ENCODE assay signal across 1 cellular context in the genomic region with DNA sequence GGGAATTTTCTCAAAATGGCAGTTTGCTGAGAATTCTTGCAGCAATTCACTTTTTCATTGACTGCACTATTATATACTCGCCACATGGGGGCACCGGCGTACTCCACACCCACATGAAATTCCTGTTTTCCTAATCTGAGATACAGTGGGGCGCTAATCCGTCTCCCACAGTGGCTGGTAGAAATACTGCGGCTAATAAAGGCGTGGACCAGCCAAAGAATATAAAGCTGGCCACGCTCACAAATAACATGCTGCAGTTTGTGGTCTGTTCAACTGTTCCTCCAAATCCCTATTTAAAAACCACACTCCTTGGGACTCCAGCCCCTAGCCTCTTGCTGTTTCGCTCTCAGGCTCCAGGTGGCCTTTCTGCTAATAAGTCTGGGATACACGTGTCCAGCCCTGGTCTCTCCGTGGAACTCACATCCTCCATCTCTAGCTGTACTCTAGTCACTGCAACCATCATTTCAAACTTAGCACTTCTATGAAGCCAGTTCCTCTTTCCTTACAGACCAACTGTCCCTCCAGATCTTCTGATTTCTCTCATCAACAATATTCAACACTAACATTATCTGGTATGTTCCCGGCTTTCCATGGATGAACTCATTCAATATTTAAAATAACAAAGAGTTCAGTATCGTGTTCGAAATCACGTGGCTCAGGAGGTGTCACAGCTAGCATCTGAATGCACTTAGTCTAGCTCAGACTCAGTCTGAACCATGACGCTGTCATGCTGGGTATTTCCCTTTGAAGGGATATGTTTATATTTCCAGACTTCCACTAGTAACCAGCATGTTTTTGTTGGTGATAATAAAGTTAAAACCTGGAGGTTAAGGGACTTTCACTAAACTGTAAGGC.
TF ChIP-seq lines count a peak whose summit lies in the region.

No MANE protein-coding gene starts in this region.

TF ChIP-seq in K562, 482 proteins besides CTCF, POLR2A, EP300 and RAD21 (continued from another document and continues in another):
- no peak for TF ChIP-seq KLF10 (CRISPR knock-in tag; IDR thresholded peaks at IDR 0.05)
- no peak for TF ChIP-seq RBBP5 (IDR thresholded peaks at IDR 0.05; ENCODE audit: borderline replicate concordance, insufficient read depth, low read length, poor library complexity, severe bottlenecking)
- TF ChIP-seq RFX1 (IDR thresholded peaks at IDR 0.05), result no peak
- TF ChIP-seq TEAD4 (IDR thresholded peaks at IDR 0.05; ENCODE audit: low read length), result peak; percentile 66
- TF ChIP-seq TEAD4 (CRISPR knock-in tag; IDR thresholded peaks at IDR 0.05; ENCODE audit: borderline replicate concordance), result no peak
- no peak for TF ChIP-seq NR2F6 (CRISPR knock-in tag; IDR thresholded peaks at IDR 0.05)
- no peak for TF ChIP-seq ZBTB1 (CRISPR knock-in tag; IDR thresholded peaks at IDR 0.05; ENCODE audit: borderline replicate concordance, low read depth)
- TF ChIP-seq RBFOX2 (IDR thresholded peaks at IDR 0.05; ENCODE audit: low read depth, low read length), result no peak
- no peak for TF ChIP-seq SREBF2 (CRISPR knock-in tag; IDR thresholded peaks at IDR 0.05)
- TF ChIP-seq OTX1 (CRISPR knock-in tag; IDR thresholded peaks at IDR 0.05), result no peak
- TF ChIP-seq, protein P1, sequence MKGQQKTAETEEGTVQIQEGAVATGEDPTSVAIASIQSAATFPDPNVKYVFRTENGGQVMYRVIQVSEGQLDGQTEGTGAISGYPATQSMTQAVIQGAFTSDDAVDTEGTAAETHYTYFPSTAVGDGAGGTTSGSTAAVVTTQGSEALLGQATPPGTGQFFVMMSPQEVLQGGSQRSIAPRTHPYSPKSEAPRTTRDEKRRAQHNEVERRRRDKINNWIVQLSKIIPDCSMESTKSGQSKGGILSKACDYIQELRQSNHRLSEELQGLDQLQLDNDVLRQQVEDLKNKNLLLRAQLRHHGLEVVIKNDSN (CRISPR knock-in tag; IDR thresholded peaks at IDR 0.05), result no peak
- no peak for TF ChIP-seq HDAC6 (IDR thresholded peaks at IDR 0.05; ENCODE audit: low read depth, low read length)
- TF ChIP-seq, protein P2, sequence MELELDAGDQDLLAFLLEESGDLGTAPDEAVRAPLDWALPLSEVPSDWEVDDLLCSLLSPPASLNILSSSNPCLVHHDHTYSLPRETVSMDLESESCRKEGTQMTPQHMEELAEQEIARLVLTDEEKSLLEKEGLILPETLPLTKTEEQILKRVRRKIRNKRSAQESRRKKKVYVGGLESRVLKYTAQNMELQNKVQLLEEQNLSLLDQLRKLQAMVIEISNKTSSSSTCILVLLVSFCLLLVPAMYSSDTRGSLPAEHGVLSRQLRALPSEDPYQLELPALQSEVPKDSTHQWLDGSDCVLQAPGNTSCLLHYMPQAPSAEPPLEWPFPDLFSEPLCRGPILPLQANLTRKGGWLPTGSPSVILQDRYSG (tag; conservative IDR thresholded peaks at IDR 0.05; ENCODE audit: low read depth), result no peak
- TF ChIP-seq, protein P3, sequence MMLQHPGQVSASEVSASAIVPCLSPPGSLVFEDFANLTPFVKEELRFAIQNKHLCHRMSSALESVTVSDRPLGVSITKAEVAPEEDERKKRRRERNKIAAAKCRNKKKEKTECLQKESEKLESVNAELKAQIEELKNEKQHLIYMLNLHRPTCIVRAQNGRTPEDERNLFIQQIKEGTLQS (IDR thresholded peaks at IDR 0.05), result no peak
- TF ChIP-seq, protein P3 (CRISPR knock-in tag; conservative IDR thresholded peaks at IDR 0.05), result no peak
- no peak for TF ChIP-seq HNRNPLL (IDR thresholded peaks at IDR 0.05; ENCODE audit: low read depth, low read length, poor library complexity, severe bottlenecking)
- TF ChIP-seq TAF7 (tag; IDR thresholded peaks at IDR 0.05), result no peak
- no peak for TF ChIP-seq SIN3B (IDR thresholded peaks at IDR 0.05; ENCODE audit: low read depth)
- TF ChIP-seq, protein P4, sequence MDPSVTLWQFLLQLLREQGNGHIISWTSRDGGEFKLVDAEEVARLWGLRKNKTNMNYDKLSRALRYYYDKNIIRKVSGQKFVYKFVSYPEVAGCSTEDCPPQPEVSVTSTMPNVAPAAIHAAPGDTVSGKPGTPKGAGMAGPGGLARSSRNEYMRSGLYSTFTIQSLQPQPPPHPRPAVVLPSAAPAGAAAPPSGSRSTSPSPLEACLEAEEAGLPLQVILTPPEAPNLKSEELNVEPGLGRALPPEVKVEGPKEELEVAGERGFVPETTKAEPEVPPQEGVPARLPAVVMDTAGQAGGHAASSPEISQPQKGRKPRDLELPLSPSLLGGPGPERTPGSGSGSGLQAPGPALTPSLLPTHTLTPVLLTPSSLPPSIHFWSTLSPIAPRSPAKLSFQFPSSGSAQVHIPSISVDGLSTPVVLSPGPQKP (CRISPR knock-in tag; IDR thresholded peaks at IDR 0.05), result no peak
- TF ChIP-seq TRIM28 (IDR thresholded peaks at IDR 0.05), result no peak
- no peak for TF ChIP-seq TFAM (CRISPR knock-in tag; conservative IDR thresholded peaks at IDR 0.05)
- no peak for TF ChIP-seq ZC3H8 (IDR thresholded peaks at IDR 0.05)
- TF ChIP-seq, protein P5, sequence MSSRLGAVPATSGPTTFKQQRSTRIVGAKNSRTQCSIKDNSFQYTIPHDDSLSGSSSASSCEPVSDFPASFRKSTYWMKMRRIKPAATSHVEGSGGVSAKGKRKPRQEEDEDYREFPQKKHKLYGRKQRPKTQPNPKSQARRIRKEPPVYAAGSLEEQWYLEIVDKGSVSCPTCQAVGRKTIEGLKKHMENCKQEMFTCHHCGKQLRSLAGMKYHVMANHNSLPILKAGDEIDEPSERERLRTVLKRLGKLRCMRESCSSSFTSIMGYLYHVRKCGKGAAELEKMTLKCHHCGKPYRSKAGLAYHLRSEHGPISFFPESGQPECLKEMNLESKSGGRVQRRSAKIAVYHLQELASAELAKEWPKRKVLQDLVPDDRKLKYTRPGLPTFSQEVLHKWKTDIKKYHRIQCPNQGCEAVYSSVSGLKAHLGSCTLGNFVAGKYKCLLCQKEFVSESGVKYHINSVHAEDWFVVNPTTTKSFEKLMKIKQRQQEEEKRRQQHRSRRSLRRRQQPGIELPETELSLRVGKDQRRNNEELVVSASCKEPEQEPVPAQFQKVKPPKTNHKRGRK (tag; IDR thresholded peaks at IDR 0.05), result no peak
- TF ChIP-seq GTF2F1 (IDR thresholded peaks at IDR 0.05; ENCODE audit: low read depth, low read length), result no peak
- no peak for TF ChIP-seq ZNF263 (CRISPR knock-in tag; IDR thresholded peaks at IDR 0.05; ENCODE audit: borderline replicate concordance)
- TF ChIP-seq, protein P6, sequence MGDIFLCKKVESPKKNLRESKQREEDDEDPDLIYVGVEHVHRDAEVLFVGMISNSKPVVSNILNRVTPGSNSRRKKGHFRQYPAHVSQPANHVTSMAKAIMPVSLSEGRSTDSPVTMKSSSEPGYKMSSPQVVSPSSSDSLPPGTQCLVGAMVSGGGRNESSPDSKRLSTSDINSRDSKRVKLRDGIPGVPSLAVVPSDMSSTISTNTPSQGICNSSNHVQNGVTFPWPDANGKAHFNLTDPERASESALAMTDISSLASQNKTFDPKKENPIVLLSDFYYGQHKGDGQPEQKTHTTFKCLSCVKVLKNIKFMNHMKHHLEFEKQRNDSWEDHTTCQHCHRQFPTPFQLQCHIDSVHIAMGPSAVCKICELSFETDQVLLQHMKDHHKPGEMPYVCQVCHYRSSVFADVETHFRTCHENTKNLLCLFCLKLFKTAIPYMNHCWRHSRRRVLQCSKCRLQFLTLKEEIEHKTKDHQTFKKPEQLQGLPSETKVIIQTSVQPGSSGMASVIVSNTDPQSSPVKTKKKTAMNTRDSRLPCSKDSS (IDR thresholded peaks at IDR 0.05; ENCODE audit: low read depth, partially characterized antibody), result no peak
- no peak for TF ChIP-seq SIN3A (IDR thresholded peaks at IDR 0.05; ENCODE audit: borderline replicate concordance in 2 of 2, control insufficient read depth in 1 of 2, low read depth in 2 of 2, low read length in 2 of 2)
- no peak for TF ChIP-seq POLR2B (IDR thresholded peaks at IDR 0.05; ENCODE audit: low read depth, partially characterized antibody)
- no peak for TF ChIP-seq POLR2AphosphoS5 (IDR thresholded peaks at IDR 0.05; ENCODE audit: control insufficient read depth, insufficient read depth, low read depth, low read length)
- no peak for TF ChIP-seq SAFB (IDR thresholded peaks at IDR 0.05; ENCODE audit: borderline replicate concordance, low read depth, low read length)
- TF ChIP-seq HDAC8 (tag; IDR thresholded peaks at IDR 0.05), result no peak
- TF ChIP-seq POLR2G (IDR thresholded peaks at IDR 0.05; ENCODE audit: low read depth, low read length), result no peak
- TF ChIP-seq GATAD2A (IDR thresholded peaks at IDR 0.05), result no peak
- TF ChIP-seq, protein P7, sequence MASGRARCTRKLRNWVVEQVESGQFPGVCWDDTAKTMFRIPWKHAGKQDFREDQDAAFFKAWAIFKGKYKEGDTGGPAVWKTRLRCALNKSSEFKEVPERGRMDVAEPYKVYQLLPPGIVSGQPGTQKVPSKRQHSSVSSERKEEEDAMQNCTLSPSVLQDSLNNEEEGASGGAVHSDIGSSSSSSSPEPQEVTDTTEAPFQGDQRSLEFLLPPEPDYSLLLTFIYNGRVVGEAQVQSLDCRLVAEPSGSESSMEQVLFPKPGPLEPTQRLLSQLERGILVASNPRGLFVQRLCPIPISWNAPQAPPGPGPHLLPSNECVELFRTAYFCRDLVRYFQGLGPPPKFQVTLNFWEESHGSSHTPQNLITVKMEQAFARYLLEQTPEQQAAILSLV (tag; IDR thresholded peaks at IDR 0.05), result no peak
- TF ChIP-seq, protein P8, sequence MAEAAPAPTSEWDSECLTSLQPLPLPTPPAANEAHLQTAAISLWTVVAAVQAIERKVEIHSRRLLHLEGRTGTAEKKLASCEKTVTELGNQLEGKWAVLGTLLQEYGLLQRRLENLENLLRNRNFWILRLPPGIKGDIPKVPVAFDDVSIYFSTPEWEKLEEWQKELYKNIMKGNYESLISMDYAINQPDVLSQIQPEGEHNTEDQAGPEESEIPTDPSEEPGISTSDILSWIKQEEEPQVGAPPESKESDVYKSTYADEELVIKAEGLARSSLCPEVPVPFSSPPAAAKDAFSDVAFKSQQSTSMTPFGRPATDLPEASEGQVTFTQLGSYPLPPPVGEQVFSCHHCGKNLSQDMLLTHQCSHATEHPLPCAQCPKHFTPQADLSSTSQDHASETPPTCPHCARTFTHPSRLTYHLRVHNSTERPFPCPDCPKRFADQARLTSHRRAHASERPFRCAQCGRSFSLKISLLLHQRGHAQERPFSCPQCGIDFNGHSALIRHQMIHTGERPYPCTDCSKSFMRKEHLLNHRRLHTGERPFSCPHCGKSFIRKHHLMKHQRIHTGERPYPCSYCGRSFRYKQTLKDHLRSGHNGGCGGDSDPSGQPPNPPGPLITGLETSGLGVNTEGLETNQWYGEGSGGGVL (CRISPR knock-in tag; IDR thresholded peaks at IDR 0.05), result no peak
- no peak for TF ChIP-seq ADNP (tag; IDR thresholded peaks at IDR 0.05)
- TF ChIP-seq ZFP30 (CRISPR knock-in tag; IDR thresholded peaks at IDR 0.05; ENCODE audit: borderline replicate concordance), result no peak
- 0 out of 2 replicates have a peak, but pooled peaks have one; percentile 6 for TF ChIP-seq FOXJ2 (tag; IDR thresholded peaks at IDR 0.05)
- TF ChIP-seq, protein P9, sequence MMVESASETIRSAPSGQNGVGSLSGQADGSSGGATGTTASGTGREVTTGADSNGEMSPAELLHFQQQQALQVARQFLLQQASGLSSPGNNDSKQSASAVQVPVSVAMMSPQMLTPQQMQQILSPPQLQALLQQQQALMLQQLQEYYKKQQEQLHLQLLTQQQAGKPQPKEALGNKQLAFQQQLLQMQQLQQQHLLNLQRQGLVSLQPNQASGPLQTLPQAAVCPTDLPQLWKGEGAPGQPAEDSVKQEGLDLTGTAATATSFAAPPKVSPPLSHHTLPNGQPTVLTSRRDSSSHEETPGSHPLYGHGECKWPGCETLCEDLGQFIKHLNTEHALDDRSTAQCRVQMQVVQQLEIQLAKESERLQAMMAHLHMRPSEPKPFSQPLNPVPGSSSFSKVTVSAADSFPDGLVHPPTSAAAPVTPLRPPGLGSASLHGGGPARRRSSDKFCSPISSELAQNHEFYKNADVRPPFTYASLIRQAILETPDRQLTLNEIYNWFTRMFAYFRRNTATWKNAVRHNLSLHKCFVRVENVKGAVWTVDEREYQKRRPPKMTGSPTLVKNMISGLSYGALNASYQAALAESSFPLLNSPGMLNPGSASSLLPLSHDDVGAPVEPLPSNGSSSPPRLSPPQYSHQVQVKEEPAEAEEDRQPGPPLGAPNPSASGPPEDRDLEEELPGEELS (CRISPR knock-in tag; IDR thresholded peaks at IDR 0.05; ENCODE audit: borderline replicate concordance), result no peak
- TF ChIP-seq TCF7 (IDR thresholded peaks at IDR 0.05; ENCODE audit: borderline replicate concordance), result no peak
- TF ChIP-seq, protein P10, sequence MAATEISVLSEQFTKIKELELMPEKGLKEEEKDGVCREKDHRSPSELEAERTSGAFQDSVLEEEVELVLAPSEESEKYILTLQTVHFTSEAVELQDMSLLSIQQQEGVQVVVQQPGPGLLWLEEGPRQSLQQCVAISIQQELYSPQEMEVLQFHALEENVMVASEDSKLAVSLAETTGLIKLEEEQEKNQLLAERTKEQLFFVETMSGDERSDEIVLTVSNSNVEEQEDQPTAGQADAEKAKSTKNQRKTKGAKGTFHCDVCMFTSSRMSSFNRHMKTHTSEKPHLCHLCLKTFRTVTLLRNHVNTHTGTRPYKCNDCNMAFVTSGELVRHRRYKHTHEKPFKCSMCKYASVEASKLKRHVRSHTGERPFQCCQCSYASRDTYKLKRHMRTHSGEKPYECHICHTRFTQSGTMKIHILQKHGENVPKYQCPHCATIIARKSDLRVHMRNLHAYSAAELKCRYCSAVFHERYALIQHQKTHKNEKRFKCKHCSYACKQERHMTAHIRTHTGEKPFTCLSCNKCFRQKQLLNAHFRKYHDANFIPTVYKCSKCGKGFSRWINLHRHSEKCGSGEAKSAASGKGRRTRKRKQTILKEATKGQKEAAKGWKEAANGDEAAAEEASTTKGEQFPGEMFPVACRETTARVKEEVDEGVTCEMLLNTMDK (IDR thresholded peaks at IDR 0.05; ENCODE audit: borderline replicate concordance, insufficient read depth, low read depth, low read length, poor library complexity, severe bottlenecking), result no peak
- TF ChIP-seq SMAD4 (CRISPR knock-in tag; conservative IDR thresholded peaks at IDR 0.05), result no peak
- no peak; the same call in 1 of the 2 replicates for TF ChIP-seq ZNF668 (CRISPR knock-in tag; IDR thresholded peaks at IDR 0.05)
- no peak for TF ChIP-seq ZNF785 (CRISPR knock-in tag; IDR thresholded peaks at IDR 0.05)
- TF ChIP-seq TARDBP (IDR thresholded peaks at IDR 0.05), result no peak
- no peak; the same call in 1 of the 2 replicates for TF ChIP-seq ZNF589 (CRISPR knock-in tag; IDR thresholded peaks at IDR 0.05; ENCODE audit: low read depth)
- TF ChIP-seq NCOA1 (IDR thresholded peaks at IDR 0.05; ENCODE audit: low read depth), result no peak
- no peak for TF ChIP-seq PCBP2 (IDR thresholded peaks at IDR 0.05; ENCODE audit: low read depth, low read length, poor library complexity, severe bottlenecking)
- TF ChIP-seq, protein P11, sequence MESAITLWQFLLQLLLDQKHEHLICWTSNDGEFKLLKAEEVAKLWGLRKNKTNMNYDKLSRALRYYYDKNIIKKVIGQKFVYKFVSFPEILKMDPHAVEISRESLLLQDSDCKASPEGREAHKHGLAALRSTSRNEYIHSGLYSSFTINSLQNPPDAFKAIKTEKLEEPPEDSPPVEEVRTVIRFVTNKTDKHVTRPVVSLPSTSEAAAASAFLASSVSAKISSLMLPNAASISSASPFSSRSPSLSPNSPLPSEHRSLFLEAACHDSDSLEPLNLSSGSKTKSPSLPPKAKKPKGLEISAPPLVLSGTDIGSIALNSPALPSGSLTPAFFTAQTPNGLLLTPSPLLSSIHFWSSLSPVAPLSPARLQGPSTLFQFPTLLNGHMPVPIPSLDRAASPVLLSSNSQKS (CRISPR knock-in tag; IDR thresholded peaks at IDR 0.05), result 0 out of 2 replicates have a peak, but pooled peaks have one; percentile 55
- TF ChIP-seq ZNF197 (CRISPR knock-in tag; IDR thresholded peaks at IDR 0.05; ENCODE audit: low read depth), result no peak
- no peak; a peak in 1 of 4 replicates for TF ChIP-seq TRIM24 (IDR thresholded peaks at IDR 0.05)
